Comparison of ENCODE assay signal across 32 cellular contexts in the genomic region with DNA sequence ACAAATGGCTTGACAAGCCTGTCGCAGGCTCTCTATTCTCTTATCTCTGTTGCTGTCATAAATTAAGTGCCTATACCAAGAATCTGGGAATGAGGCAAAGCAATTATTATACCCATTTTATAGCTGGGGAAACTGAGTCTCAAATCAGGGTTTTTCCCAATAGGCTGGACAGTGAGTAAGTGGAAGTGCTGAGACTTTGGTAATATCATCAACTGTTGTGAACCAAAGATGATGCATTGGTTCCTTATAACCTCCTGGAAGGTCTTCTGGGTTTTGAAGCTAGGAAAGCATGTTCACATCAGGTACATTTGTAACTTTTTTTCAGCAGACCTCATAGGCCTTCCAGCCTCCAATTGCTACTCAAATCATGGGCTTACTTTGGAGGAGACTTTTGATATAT. TPM values are rescaled to one million over a fixed set of nuclear protein-coding genes. Genes with fewer than 3 reads are reported as not detected.
DNase-seq lines count a peak whose midpoint lies in the region; ATAC-seq, FAIRE-seq and TF ChIP-seq lines count a peak whose summit lies in the region.
"Had no signal": no experiment of that assay in that cellular context is flagged by ENCODE, and none has a peak within 500 bp of the region (broad histone marks: within the 10 kb centered on the region; RNA-seq: fewer than 3 reads in every experiment).

No MANE protein-coding gene starts in this region.

- H3K4me3 ChIP-seq in HepG2 (replicated peaks in 1 of 3; ENCODE audit: insufficient read depth in 1 of 3, low read depth in 2 of 3, low read length in 3 of 3): no peak overlapping the region
- H3K4me3 ChIP-seq in right lobe of liver: no peak overlapping the region
- no peak overlapping the region for H3K4me3 ChIP-seq in K562
- H3K4me3 ChIP-seq: A549; BLaER1; BLaER1 treated with 17β-estradiol and CSF1 and Interleukin-3, amounts not matched to agents 10 nM and 100 nM had no signal

- H3K27ac ChIP-seq in HepG2 (ENCODE audit: extremely low read length, insufficient read depth, low read length) (no peak overlapping the region), right lobe of liver (no peak overlapping the region), K562 (ENCODE audit: extremely low read depth, low read depth, low read length) (no peak overlapping the region), RWPE1 (no peak overlapping the region)
- H3K27ac ChIP-seq: 22Rv1; A549; BLaER1; BLaER1 treated with 17β-estradiol and CSF1 and Interleukin-3, amounts not matched to agents 10 nM and 100 nM; C4-2B had no signal

- TF ChIP-seq EP300 in HepG2 (IDR thresholded peaks at IDR 0.05; ENCODE audit: low read depth in 2 of 2, low read length in 2 of 2) (no peak), HepG2 (CRISPR knock-in tag; IDR thresholded peaks at IDR 0.05; ENCODE audit: borderline replicate concordance) (no peak), K562 (IDR thresholded peaks at IDR 0.05; ENCODE audit: low read length) (no peak)

- H3K9me3 ChIP-seq in HepG2 (ENCODE audit: low read length) (no peaks in the 10 kb centered on the region), right lobe of liver (no peaks in the 10 kb centered on the region), K562 (replicated peaks; ENCODE audit: control insufficient read depth, insufficient read depth, low read depth, low read length) (no peaks in the 10 kb centered on the region)
- H3K9me3 ChIP-seq: A549; BE2C; BLaER1; BLaER1 treated with 17β-estradiol and CSF1 and Interleukin-3, amounts not matched to agents 10 nM and 100 nM; Caco-2 had no signal

- DNase-seq in HepG2 (ENCODE audit: low spot score) (no peak), right lobe of liver (no peak), GM12891 (ENCODE audit: insufficient read length, low spot score) (no peak), K562 (ENCODE audit: extremely low read depth in 1 of 4, low spot score in 3 of 4) (no peak), RWPE1 (ENCODE audit: low spot score) (no peak), NCI-H2171 treated with DMSO at 0.1 percent for 48 hours (lab: John Stamatoyannopoulos, UW) (no peak)
- DNase-seq: 8988T; ACHN; AML-193; BE2C; C1 segment of cervical spinal cord; Caco-2; Calu3; CD4-positive, alpha-beta memory T cell; CD4-positive, alpha-beta T cell; CD4-positive, CD25-positive, alpha-beta regulatory T cell; CD8-positive, alpha-beta memory T cell; CD8-positive, alpha-beta T cell; COR-L47; DMS 273 treated with DMSO at 0.1 percent for 48 hours; DMS153; DMS53; DMS79; DMS79 treated with DMSO at 0.1 percent for 48 hours; DND-41; EL had no signal

- BruUV-seq in HepG2 (replicated peaks; lab: Mats Ljungman, UMichigan): no TSS peak
- no TSS peak for BruUV-seq in K562 (replicated peaks; lab: Mats Ljungman, UMichigan)

- H3K36me3 ChIP-seq in HepG2 (replicated peaks in 1 of 2; ENCODE audit: control insufficient read depth in 1 of 2, insufficient read depth in 2 of 2, low read length in 2 of 2) (no peaks in the 10 kb centered on the region), right lobe of liver (no peaks in the 10 kb centered on the region), K562 (ENCODE audit: control insufficient read depth, insufficient read depth, low read length) (no peaks in the 10 kb centered on the region)
- H3K36me3 ChIP-seq: BE2C had no signal

- H4K20me1 ChIP-seq in HepG2 (ENCODE audit: insufficient read depth, low read length) (no peaks in the 10 kb centered on the region), K562 (replicated peaks; ENCODE audit: control insufficient read depth, insufficient read depth, low read length) (no peaks in the 10 kb centered on the region)
- H4K20me1 ChIP-seq: BLaER1; BLaER1 treated with 17β-estradiol and CSF1 and Interleukin-3, amounts not matched to agents 10 nM and 100 nM had no signal

- CTCF ChIA-PET in HepG2 (lab: Yijun Ruan, JAX; ENCODE audit: low intra/inter-chr PET ratio, low total read pairs): no interaction called here
- CTCF ChIA-PET in K562 (lab: Yijun Ruan, JAX; ENCODE audit: low intra/inter-chr PET ratio): no interaction called here
- CTCF ChIA-PET in RWPE1 (lab: Yijun Ruan, JAX): interaction anchor here (0.5 kb wide), 1 partner anchor 228 kb away, joined by 3 read pairs; no protein-coding TSS in a partner anchor

- H3K79me2 ChIP-seq in HepG2 (ENCODE audit: insufficient read depth, low read length) (no peaks in the 10 kb centered on the region), K562 (ENCODE audit: control insufficient read depth, insufficient read depth, low read length) (no peaks in the 10 kb centered on the region)

- H3K4me1 ChIP-seq in HepG2 (ENCODE audit: insufficient read depth, low read length): peaks cover 22% of the 10 kb centered on the region
- no peaks in the 10 kb centered on the region for H3K4me1 ChIP-seq in right lobe of liver
- no peaks in the 10 kb centered on the region for H3K4me1 ChIP-seq in K562 (replicated peaks in 1 of 2; ENCODE audit: control insufficient read depth in 2 of 2, insufficient read depth in 2 of 2, low read length in 2 of 2)
- H3K4me1 ChIP-seq: A549; BE2C; BLaER1; BLaER1 treated with 17β-estradiol and CSF1 and Interleukin-3, amounts not matched to agents 10 nM and 100 nM; Caco-2 had no signal

- H3K27me3 ChIP-seq in HepG2 (ENCODE audit: control insufficient read depth in 1 of 2, insufficient read depth in 2 of 2, low read length in 2 of 2): no peaks in the 10 kb centered on the region
- no peaks in the 10 kb centered on the region for H3K27me3 ChIP-seq in right lobe of liver
- no peaks in the 10 kb centered on the region for H3K27me3 ChIP-seq in K562 (ENCODE audit: control insufficient read depth in 2 of 2, insufficient read depth in 2 of 2, low read length in 2 of 2)
- H3K27me3 ChIP-seq: BE2C; BLaER1; BLaER1 treated with 17β-estradiol and CSF1 and Interleukin-3, amounts not matched to agents 10 nM and 100 nM had no signal

- H3K9ac ChIP-seq in HepG2 (ENCODE audit: insufficient read depth, low read depth, low read length): no peak overlapping the region
- no peak overlapping the region for H3K9ac ChIP-seq in K562 (ENCODE audit: insufficient read depth in 1 of 2, low read depth in 2 of 2, low read length in 2 of 2)
- H3K9ac ChIP-seq: BLaER1; BLaER1 treated with 17β-estradiol and CSF1 and Interleukin-3, amounts not matched to agents 10 nM and 100 nM had no signal

- TF ChIP-seq RAD21 in HepG2 (CRISPR knock-in tag; IDR thresholded peaks at IDR 0.05) (no peak), K562 (CRISPR knock-in tag; conservative IDR thresholded peaks at IDR 0.05 in 1 of 2, IDR thresholded peaks at IDR 0.05 in 1 of 2) (no peak)

- H3K4me2 ChIP-seq in HepG2 (ENCODE audit: low read depth, low read length) (no peak overlapping the region), K562 (ENCODE audit: insufficient read depth, low read length) (no peak overlapping the region)
- H3K4me2 ChIP-seq: A549; BLaER1; BLaER1 treated with 17β-estradiol and CSF1 and Interleukin-3, amounts not matched to agents 10 nM and 100 nM had no signal

- no peak for TF ChIP-seq POLR2A in HepG2 (IDR thresholded peaks at IDR 0.05; ENCODE audit: insufficient read depth in 1 of 2, low read depth in 2 of 2, low read length in 2 of 2)
- TF ChIP-seq POLR2A in right lobe of liver (IDR thresholded peaks at IDR 0.05): no peak
- TF ChIP-seq POLR2A in GM12891 (IDR thresholded peaks at IDR 0.05; ENCODE audit: low read depth, low read length): no peak
- no peak for TF ChIP-seq POLR2A in K562 (conservative IDR thresholded peaks at IDR 0.05)

- FAIRE-seq in HepG2 (lab: Jason Lieb, UNC): no peak
- FAIRE-seq in GM12891 (lab: Jason Lieb, UNC): peak; percentile 41
- no peak for FAIRE-seq in K562 (lab: Jason Lieb, UNC)
- FAIRE-seq: D721Med had no signal

- no peak overlapping the region for H2AFZ ChIP-seq in HepG2 (ENCODE audit: low read length)
- H2AFZ ChIP-seq in K562 (ENCODE audit: low read depth, low read length): no peak overlapping the region

- no peak for ATAC-seq in HepG2
- ATAC-seq in right lobe of liver: no peak
- no peak for ATAC-seq in K562
- ATAC-seq: A549; CD8-positive, alpha-beta T cell had no signal

- intact Hi-C loops in HepG2 (cut with micrococcal nuclease; ENCODE audit: unreplicated experiment) (no loop called here), right lobe of liver (cut with DNase I) (no loop called here), K562 (cut with micrococcal nuclease) (no loop called here)

- no peaks in the 10 kb centered on the region for H3K9me1 ChIP-seq in K562 (ENCODE audit: control insufficient read depth, insufficient read depth, low read length)

- in situ Hi-C loops in HepG2 (cut with HindIII; ENCODE audit: extremely low pct_ligation_motif_present, low pct_unique_long_range_greater_than_20kb) (no loop called here), K562 (cut with MboI) (loop anchor here (5.0 kb wide), 1 partner anchor 47 kb away; no protein-coding TSS in a partner anchor)

- TF ChIP-seq CTCF in HepG2 (CRISPR knock-in tag; IDR thresholded peaks at IDR 0.05) (no peak), right lobe of liver (IDR thresholded peaks at IDR 0.05) (no peak), K562 (IDR thresholded peaks at IDR 0.05 in 2 of 3, conservative IDR thresholded peaks at IDR 0.05 in 1 of 3; ENCODE audit: insufficient read depth in 2 of 3, low read depth in 1 of 3, low read length in 3 of 3) (no peak), RWPE1 (conservative IDR thresholded peaks at IDR 0.05; ENCODE audit: low read depth) (no peak)

- WGBS in HepG2 (ENCODE audit: low lambda C conversion rate): 100% methylated on average over 1 of the region's 1 CpG
- WGBS in right lobe of liver (ENCODE audit: insufficient coverage, low coverage, low lambda C conversion rate, missing lambda C conversion rate): 25% methylated on average over 1 of the region's 1 CpG
- whole genome bisulfite sequencing in K562 (ENCODE audit: insufficient coverage, low coverage, missing lambda C conversion rate): 0% methylated on average over 1 of the region's 1 CpG

- POLR2A ChIA-PET in HepG2 (lab: Yijun Ruan, JAX) (no interaction called here), K562 (lab: Yijun Ruan, JAX) (interaction anchor here (1.2 to 1.8 kb wide), 2 partner anchors 23 to 26 kb away, joined by 3 read pairs; partner anchors contain the start of gene ZCCHC7), RWPE1 (lab: Yijun Ruan, JAX; ENCODE audit: low non-redundant PET) (no interaction called here)

RNA-seq across cellular contexts. Expression of gene ZCCHC7, which starts 25.6 kb away (rescaled TPM):
- total RNA-seq in HepG2 (2016; rRNA removed; fragmentation: Illumina TruSeq; extraction: Trizol): 13.6 and 15.9 TPM in 2 replicates
- total RNA-seq in HepG2 (2016; cell fraction: cytosol; rRNA removed; fragmentation: Illumina TruSeq; extraction: Trizol; ENCODE audit: low read depth): 41.0 and 45.3 TPM in 2 replicates
- total RNA-seq in HepG2 (2016; cell fraction: insoluble cytoplasmic fraction; rRNA removed; fragmentation: Illumina TruSeq; extraction: Trizol): 12.7 and 14.9 TPM in 2 replicates
- total RNA-seq in HepG2 (2016; cell fraction: membrane; rRNA removed; fragmentation: Illumina TruSeq; extraction: Trizol): 16.7 and 18.8 TPM in 2 replicates
- total RNA-seq in HepG2 (2016; cell fraction: nucleus; rRNA removed; fragmentation: Illumina TruSeq; extraction: Trizol): 19.4 and 21.0 TPM in 2 replicates
- polyA plus RNA-seq in HepG2 (2011; rRNA removed): 11.3 and 19.3 TPM in 2 replicates
- polyA plus RNA-seq in HepG2 (2011; cell fraction: cytosol; rRNA removed): 10.0 and 12.0 TPM in 2 replicates
- 7.8 and 10.0 TPM in 2 replicates for polyA plus RNA-seq in HepG2 (2011; cell fraction: nucleus; rRNA removed)
- 11.7 and 13.3 TPM in 2 replicates for polyA plus RNA-seq in HepG2 (2012)
- 2.0 and 2.1 TPM in 2 replicates for polyA plus RNA-seq in HepG2 (2016; cell fraction: cytosol; fragmentation: Illumina TruSeq; extraction: Trizol; ENCODE audit: low read depth)
- polyA plus RNA-seq in HepG2 (2016; cell fraction: insoluble cytoplasmic fraction; fragmentation: Illumina TruSeq; extraction: Trizol; ENCODE audit: low read depth): 14.4 and 18.0 TPM in 2 replicates
- polyA plus RNA-seq in HepG2 (2016; cell fraction: membrane; fragmentation: Illumina TruSeq; extraction: Trizol; ENCODE audit: low read depth): 4.1 and 4.7 TPM in 2 replicates
- 9.4 and 12.5 TPM in 2 replicates for polyA plus RNA-seq in HepG2 (2016; cell fraction: nucleus; fragmentation: Illumina TruSeq; extraction: Trizol; ENCODE audit: insufficient read depth, low read depth)
- polyA minus RNA-seq in HepG2 (2011; rRNA and poly(A)+ RNA removed; ENCODE audit: low replicate concordance): 26.5 and 26.9 TPM in 2 replicates
- 14.2 and 21.8 TPM in 2 replicates for polyA minus RNA-seq in HepG2 (2011; cell fraction: cytosol; rRNA and poly(A)+ RNA removed)
- polyA minus RNA-seq in HepG2 (2011; cell fraction: nucleus; rRNA and poly(A)+ RNA removed): 39.1 and 44.0 TPM in 2 replicates
- total RNA-seq in right lobe of liver: 10 to 100 TPM in 1 of 6 experiments, 1 to 10 TPM in 5; 5.9 to 10.0 (median 7.2) TPM
- polyA plus RNA-seq in GM12891 (2012; ENCODE audit: low read depth, missing spikeins): 43.5 TPM
- 44.6 and 234 TPM in 2 replicates for total RNA-seq in K562 (2011; cell fraction: chromatin; rRNA removed; ENCODE audit: low replicate concordance)
- total RNA-seq in K562 (2011; cell fraction: nucleolus; rRNA removed): 17.3 and 22.4 TPM in 2 replicates
- total RNA-seq in K562 (2011; cell fraction: nucleoplasm; rRNA removed): 50.5 and 58.9 TPM in 2 replicates
- 38.4 and 41.9 TPM in 2 replicates for total RNA-seq in K562 (2014; rRNA removed)
- 62.7 and 71.3 TPM in 2 replicates for total RNA-seq in K562 (2014; rRNA removed; fragmentation: Illumina TruSeq; extraction: Trizol)
- total RNA-seq in K562 (2015; rRNA removed; fragmentation: Illumina TruSeq; extraction: Trizol): 41.8 and 45.7 TPM in 2 replicates
- total RNA-seq in K562 (2021): 48.0 and 48.8 TPM in 2 replicates
- polyA plus RNA-seq in K562 (2011; rRNA removed): 56.9 and 90.6 TPM in 2 replicates
- 35.0 and 54.6 TPM in 2 replicates for polyA plus RNA-seq in K562 (2011; cell fraction: cytosol; rRNA removed)
- 41.3 and 55.1 TPM in 2 replicates for polyA plus RNA-seq in K562 (2011; cell fraction: nucleus; rRNA removed)
- polyA plus RNA-seq in K562 (2012): 35.9 and 44.3 TPM in 2 replicates
- 52.6 and 68.9 TPM in 2 replicates for polyA plus RNA-seq in K562 (2014; fragmentation: Illumina TruSeq; extraction: Trizol)
- 10 to 100 TPM; 46.7 to 63.9 TPM for polyA plus RNA-seq in K562 (2014; fragmentation: Nextera tagmentation; extraction: Ambion mirVana)
- polyA plus RNA-seq in K562 (2014; rRNA removed): 34.1 and 36.1 TPM in 2 replicates
- polyA minus RNA-seq in K562 (2011; rRNA and poly(A)+ RNA removed): 78.5 and 120 TPM in 2 replicates
- 35.8 and 43.2 TPM in 2 replicates for polyA minus RNA-seq in K562 (2011; cell fraction: cytosol; rRNA and poly(A)+ RNA removed)
- 40.1 and 81.5 TPM in 2 replicates for polyA minus RNA-seq in K562 (2011; cell fraction: nucleus; rRNA and poly(A)+ RNA removed)

Comparison
In these comparisons a context has a peak if more than half of its experiments do, and no peak if none do; other contexts are left out.
1. Of the 241 proteins assayed by ChIP-seq in both HepG2 and K562: peak only in HepG2: none; only in K562: ADNP; in both: none; in neither: 238; mixed calls (peak in some experiments, not most) for 2.